In genomic region chr12:14930299-14930698, GRCh38 we compare ENCODE assay signal across 2 cellular contexts.
TF ChIP-seq lines count a peak whose summit lies in the region.

No MANE protein-coding gene starts in this region.

TF ChIP-seq in liver, 16 proteins besides CTCF, POLR2A, EP300 and RAD21:
- TF ChIP-seq MAX (IDR thresholded peaks at IDR 0.05), result no peak
- no peak for TF ChIP-seq NR2F2 (IDR thresholded peaks at IDR 0.05)
- no peak for TF ChIP-seq HNF4A (conservative IDR thresholded peaks at IDR 0.05)
- TF ChIP-seq YY1 (IDR thresholded peaks at IDR 0.05), result no peak
- no peak for TF ChIP-seq RXRA (IDR thresholded peaks at IDR 0.05)
- no peak for TF ChIP-seq FOXA1 (IDR thresholded peaks at IDR 0.05)
- no peak for TF ChIP-seq HNF4G (IDR thresholded peaks at IDR 0.05)
- TF ChIP-seq JUND (IDR thresholded peaks at IDR 0.05), result no peak
- no peak for TF ChIP-seq ZBTB33 (IDR thresholded peaks at IDR 0.05)
- TF ChIP-seq REST (IDR thresholded peaks at IDR 0.05), result no peak

TF ChIP-seq in HepG2, 621 proteins besides CTCF, POLR2A, EP300 and RAD21:
- TF ChIP-seq ZNF652 (CRISPR knock-in tag; IDR thresholded peaks at IDR 0.05; ENCODE audit: borderline replicate concordance, low read depth) (no peak), HMGA1 (CRISPR knock-in tag; conservative IDR thresholded peaks at IDR 0.05) (no peak), ZNF660 (CRISPR knock-in tag; IDR thresholded peaks at IDR 0.05; ENCODE audit: borderline replicate concordance, low read depth) (no peak), SYNCRIP (IDR thresholded peaks at IDR 0.05; ENCODE audit: insufficient read depth, low read depth, low read length) (no peak), ZNF44 (CRISPR knock-in tag; IDR thresholded peaks at IDR 0.05) (no peak), PCBP2 (optimal IDR thresholded peaks at IDR 0.05; ENCODE audit: low read depth, low read length, poor library complexity, severe bottlenecking) (no peak), PRPF4 (IDR thresholded peaks at IDR 0.05; ENCODE audit: low read depth, low read length, poor library complexity, severe bottlenecking) (no peak), SKIL (CRISPR knock-in tag; IDR thresholded peaks at IDR 0.05; ENCODE audit: borderline replicate concordance) (no peak), GLI4 (CRISPR knock-in tag; IDR thresholded peaks at IDR 0.05; ENCODE audit: borderline replicate concordance) (no peak), HMG20A (CRISPR knock-in tag; IDR thresholded peaks at IDR 0.05; ENCODE audit: borderline replicate concordance) (no peak), ZNF605 (CRISPR knock-in tag; IDR thresholded peaks at IDR 0.05) (no peak), TERF1 (CRISPR knock-in tag; IDR thresholded peaks at IDR 0.05) (no peak), REPIN1 (CRISPR knock-in tag; IDR thresholded peaks at IDR 0.05; ENCODE audit: borderline replicate concordance, low read depth) (no peak)
